ENCODE assay signal across 9 cellular contexts in genomic region chr2:30503007-30503691, GRCh38. TPM values are rescaled to one million over a fixed set of nuclear protein-coding genes. Genes with fewer than 3 reads are reported as not detected.
DNase-seq lines count a peak whose midpoint lies in the region; ATAC-seq, FAIRE-seq and TF ChIP-seq lines count a peak whose summit lies in the region.
"Had no signal": no experiment of that assay in that cellular context is flagged by ENCODE, and none has a peak within 500 bp of the region (broad histone marks: within the 10 kb centered on the region; RNA-seq: fewer than 3 reads in every experiment).

No MANE protein-coding gene starts in this region.

- dilution Hi-C loops in keratinocyte (cut with MboI; ENCODE audit: extremely low pct_ligation_motif_present, low sequenced_read_pairs): no loop called here

- CTCF ChIA-PET in T-cell (lab: Charles Lee): interaction anchor here in 1 of 2 donors (0.6 to 1.9 kb wide), 2 partner anchors 57 to 208 kb away, joined by 3 to 5 read pairs; no protein-coding TSS in a partner anchor

- no peak overlapping the region for H3K27ac ChIP-seq in keratinocyte (ENCODE audit: control insufficient read depth, insufficient read depth, low read length)

- H4K20me1 ChIP-seq in keratinocyte (ENCODE audit: control insufficient read depth, extremely low read depth, insufficient read depth, low read length): no peaks in the 10 kb centered on the region

- peak; percentile 60 for ATAC-seq in GM21447 (IDR thresholded peaks at IDR 0.05; ENCODE audit: unreplicated experiment)
- ATAC-seq in T-cell (replicated peaks in 1 of 4): peak; percentile 84 to 95 (median 86)
- no peak for ATAC-seq in HG03025 (IDR thresholded peaks at IDR 0.05; ENCODE audit: low FRiP score, unreplicated experiment)
- ATAC-seq: Panc1 had no signal

- TF ChIP-seq CTCF in AG10803 (conservative IDR thresholded peaks at IDR 0.05; ENCODE audit: low read length) (no peak; the same call in 1 of the 2 replicates), keratinocyte (optimal IDR thresholded peaks at IDR 0.05 in 1 of 3, IDR thresholded peaks at IDR 0.05 in 1 of 3, conservative IDR thresholded peaks at IDR 0.05 in 1 of 3; ENCODE audit: extremely low read depth in 1 of 3, insufficient read depth in 2 of 3, low read length in 3 of 3) (peak in 2 of 3 experiments; percentile 6 to 20)

- POLR2A ChIA-PET in T-cell (lab: Charles Lee): interaction anchor here in 1 of 2 donors (0.7 kb wide), 1 partner anchor 263 kb away, joined by 3 read pairs; no protein-coding TSS in a partner anchor

- H3K9ac ChIP-seq in keratinocyte (ENCODE audit: control insufficient read depth, extremely low read depth, insufficient read depth, low read length): no peak overlapping the region

- FAIRE-seq in keratinocyte (lab: Jason Lieb, UNC): no peak

- H3K9me3 ChIP-seq in keratinocyte (ENCODE audit: control insufficient read depth, low read depth, low read length): peaks cover 4% of the 10 kb centered on the region

- no peaks in the 10 kb centered on the region for H3K4me1 ChIP-seq in keratinocyte (ENCODE audit: control insufficient read depth, extremely low read depth, insufficient read depth, low read length)

- no peak overlapping the region for H3K4me2 ChIP-seq in keratinocyte (ENCODE audit: control insufficient read depth, extremely low read depth, insufficient read depth, low read depth, low read length)

- H3K4me1 Mint-ChIP-seq in T-cell: peaks cover 39 to 45% (median 44%) of the 10 kb centered on the region in 3 donors

- no peaks in the 10 kb centered on the region for H3K36me3 ChIP-seq in keratinocyte (ENCODE audit: control insufficient read depth in 2 of 2, extremely low read depth in 1 of 2, insufficient read depth in 2 of 2, low read length in 2 of 2)

- DNase-seq in AG10803 (ENCODE audit: low read depth) (peak; percentile 24), T-cell (no peak), keratinocyte (ENCODE audit: low read depth, low spot score) (no peak), NCI-H1694 (lab: John Stamatoyannopoulos, UW) (no peak), NCI-H128 (lab: John Stamatoyannopoulos, UW; ENCODE audit: unreplicated experiment) (no peak), NCI-H2196 treated with DMSO at 0.1 percent for 48 hours (lab: John Stamatoyannopoulos, UW; ENCODE audit: unreplicated experiment) (no peak)

- peaks cover 3 to 25% (median 20%) of the 10 kb centered on the region in 3 donors for H3K9me3 Mint-ChIP-seq in T-cell

- H3K9me1 ChIP-seq in keratinocyte (ENCODE audit: control insufficient read depth, extremely low read depth, insufficient read depth, low read length): no peaks in the 10 kb centered on the region

- H3K36me3 Mint-ChIP-seq in T-cell: peaks cover 36% of the 10 kb centered on the region

- H3K27ac Mint-ChIP-seq in T-cell: peak overlapping the region; percentile 86 to 90

- H3K4me3 ChIP-seq in AG10803 (ENCODE audit: low read length) (no peak overlapping the region), keratinocyte (ENCODE audit: control insufficient read depth in 2 of 3, extremely low read depth in 1 of 3, insufficient read depth in 2 of 3, low read depth in 1 of 3, low read length in 3 of 3) (no peak overlapping the region)

- no peak overlapping the region for H2AFZ ChIP-seq in keratinocyte (ENCODE audit: control insufficient read depth, low read length)

- H3K27me3 Mint-ChIP-seq in T-cell: no peaks in the 10 kb centered on the region

- H3K79me2 ChIP-seq in keratinocyte (ENCODE audit: control insufficient read depth, insufficient read depth, low read length): no peaks in the 10 kb centered on the region

- no peaks in the 10 kb centered on the region for H3K27me3 ChIP-seq in keratinocyte (ENCODE audit: control insufficient read depth, extremely low read depth, insufficient read depth, low read length)

- peak overlapping the region in 1 of 3 donors; percentile 64 for H3K4me3 Mint-ChIP-seq in T-cell

RNA-seq across cellular contexts. Expression of gene LCLAT1, which starts 56.1 kb away (rescaled TPM):
- total RNA-seq in T-cell: 10 to 100 TPM; 13.8 to 33.0 (median 19.6) TPM
- polyA plus RNA-seq in keratinocyte: 10.6 to 17.1 TPM (median 15.8 TPM) in 3 replicates
- polyA plus RNA-seq in keratinocyte (2011; ENCODE audit: low read depth): 2.2 TPM
- polyA plus RNA-seq in keratinocyte (2011; cell fraction: cytosol; rRNA removed): 5.6 and 10.1 TPM in 2 replicates
- 14.6 and 17.9 TPM in 2 replicates for polyA plus RNA-seq in keratinocyte (2011; cell fraction: nucleus; rRNA removed)
- 5.1 and 7.0 TPM in 2 replicates for polyA plus RNA-seq in keratinocyte (2012; ENCODE audit: low replicate concordance)
- polyA minus RNA-seq in keratinocyte: 10.1 to 48.7 TPM (median 21.6 TPM) in 3 replicates
- polyA minus RNA-seq in keratinocyte (2011; cell fraction: cytosol; rRNA and poly(A)+ RNA removed): 18.6 TPM
- polyA minus RNA-seq in keratinocyte (2011; cell fraction: nucleus; rRNA and poly(A)+ RNA removed): 21.7 and 45.1 TPM in 2 replicates
